ENCODE assay signal across 8 cellular contexts in genomic region chr14:35890308-35890707, GRCh38.
"Had no signal": no experiment of that assay in that cellular context is flagged by ENCODE, and none has a peak within 500 bp of the region (broad histone marks: within the 10 kb centered on the region; RNA-seq: fewer than 3 reads in every experiment).

No MANE protein-coding gene starts in this region.

- FAIRE-seq: G401.6, GM12878, GM12891, GM12892, GM18507, GM19239 had no signal

- H3K4me3 ChIP-seq: GM12878 had no signal

- DNase-seq: GDM1, GF-D8 had no signal

- ATAC-seq: GM12878 had no signal
